In genomic region chr11:10858505-10859360, GRCh38 we compare ENCODE assay signal across 1 cellular context.
TF ChIP-seq lines count a peak whose summit lies in the region.

No MANE protein-coding gene starts in this region.

TF ChIP-seq in HepG2, 621 proteins besides CTCF, POLR2A, EP300 and RAD21 (continued from another document and continues in another):
- TF ChIP-seq ZGPAT (CRISPR knock-in tag; IDR thresholded peaks at IDR 0.05) (0 out of 2 replicates have a peak, but pooled peaks have one; percentile 5), SIN3A (IDR thresholded peaks at IDR 0.05; ENCODE audit: borderline replicate concordance, low read depth, low read length) (0 out of 2 replicates have a peak, but pooled peaks have one; percentile 43), HMGXB4 (CRISPR knock-in tag; IDR thresholded peaks at IDR 0.05; ENCODE audit: borderline replicate concordance in 1 of 2, low read depth in 1 of 2) (peak in 1 of 2 experiments; percentile 75; a peak in 2 of 4 replicates), ZNF788 (CRISPR knock-in tag; IDR thresholded peaks at IDR 0.05; ENCODE audit: borderline replicate concordance) (peak; percentile 23; the same call in 1 of the 2 replicates), PTBP1 (IDR thresholded peaks at IDR 0.05; ENCODE audit: low read depth, low read length, poor library complexity, severe bottlenecking) (no peak), STAT6 (CRISPR knock-in tag; IDR thresholded peaks at IDR 0.05; ENCODE audit: borderline replicate concordance) (no peak), EED (CRISPR knock-in tag; IDR thresholded peaks at IDR 0.05) (no peak), FLYWCH1 (CRISPR knock-in tag; IDR thresholded peaks at IDR 0.05) (0 out of 2 replicates have a peak, but pooled peaks have one; percentile 91), RBM39 (IDR thresholded peaks at IDR 0.05; ENCODE audit: low read depth, low read length, poor library complexity, severe bottlenecking) (no peak), ZMYM3 (CRISPR knock-in tag; IDR thresholded peaks at IDR 0.05) (0 out of 2 replicates have a peak, but pooled peaks have one; percentile 44), ZBTB42 (CRISPR knock-in tag; IDR thresholded peaks at IDR 0.05) (0 out of 2 replicates have a peak, but pooled peaks have one; percentile 22), REPIN1 (CRISPR knock-in tag; IDR thresholded peaks at IDR 0.05; ENCODE audit: borderline replicate concordance, low read depth) (0 out of 2 replicates have a peak, but pooled peaks have one; percentile 54), ATF2 (CRISPR knock-in tag; IDR thresholded peaks at IDR 0.05) (no peak), ZNF34 (CRISPR knock-in tag; IDR thresholded peaks at IDR 0.05; ENCODE audit: borderline replicate concordance) (peak; percentile 62; the same call in 1 of the 2 replicates), ZNF30 (CRISPR knock-in tag; IDR thresholded peaks at IDR 0.05) (no peak), ZFY (CRISPR knock-in tag; IDR thresholded peaks at IDR 0.05) (peak; percentile 74), ZNF280D (CRISPR knock-in tag; IDR thresholded peaks at IDR 0.05) (0 out of 2 replicates have a peak, but pooled peaks have one; percentile 27), GZF1 (CRISPR knock-in tag; IDR thresholded peaks at IDR 0.05) (peak; percentile 81), TEAD3 (CRISPR knock-in tag; optimal IDR thresholded peaks at IDR 0.05; ENCODE audit: borderline replicate concordance) (peak; percentile 60), NCOR1 (IDR thresholded peaks at IDR 0.05; ENCODE audit: borderline replicate concordance, low read length) (peak; percentile 43; the same call in 1 of the 2 replicates), DBP (CRISPR knock-in tag; IDR thresholded peaks at IDR 0.05; ENCODE audit: not compliant biosample characterization) (no peak), MXI1 (IDR thresholded peaks at IDR 0.05; ENCODE audit: borderline replicate concordance, low read depth, low read length) (0 out of 3 replicates have a peak, but pooled peaks have one; percentile 11), FUBP1 (CRISPR knock-in tag; IDR thresholded peaks at IDR 0.05; ENCODE audit: borderline replicate concordance) (no peak), PRDM10 (CRISPR knock-in tag; IDR thresholded peaks at IDR 0.05; ENCODE audit: low read depth) (0 out of 2 replicates have a peak, but pooled peaks have one; percentile 15), SOX13 (IDR thresholded peaks at IDR 0.05) (no peak), SOX13 (CRISPR knock-in tag; conservative IDR thresholded peaks at IDR 0.05 in 1 of 2, IDR thresholded peaks at IDR 0.05 in 1 of 2) (peak in 1 of 2 experiments; percentile 13; a peak in 1 of 4 replicates), SPEN (CRISPR knock-in tag; IDR thresholded peaks at IDR 0.05; ENCODE audit: low read depth) (peak; percentile 64), KLF11 (CRISPR knock-in tag; IDR thresholded peaks at IDR 0.05) (no peak), ATAD3A (CRISPR knock-in tag; IDR thresholded peaks at IDR 0.05) (no peak), ZNF280B (CRISPR knock-in tag; IDR thresholded peaks at IDR 0.05; ENCODE audit: borderline replicate concordance) (peak; percentile 70; the same call in 1 of the 2 replicates), ZBTB43 (CRISPR knock-in tag; conservative IDR thresholded peaks at IDR 0.05) (no peak), NFIB (CRISPR knock-in tag; IDR thresholded peaks at IDR 0.05; ENCODE audit: borderline replicate concordance) (0 out of 2 replicates have a peak, but pooled peaks have one; percentile 1), ZSCAN21 (CRISPR knock-in tag; IDR thresholded peaks at IDR 0.05; ENCODE audit: borderline replicate concordance) (peak; percentile 18; the same call in 1 of the 2 replicates), HES4 (CRISPR knock-in tag; IDR thresholded peaks at IDR 0.05; ENCODE audit: borderline replicate concordance) (peak; percentile 76; the same call in 1 of the 2 replicates), NFE2L1 (CRISPR knock-in tag; IDR thresholded peaks at IDR 0.05; ENCODE audit: borderline replicate concordance) (peak; percentile 80; the same call in 1 of the 2 replicates)
